Comparison of ENCODE assay signal across 7 cellular contexts in the genomic region with DNA sequence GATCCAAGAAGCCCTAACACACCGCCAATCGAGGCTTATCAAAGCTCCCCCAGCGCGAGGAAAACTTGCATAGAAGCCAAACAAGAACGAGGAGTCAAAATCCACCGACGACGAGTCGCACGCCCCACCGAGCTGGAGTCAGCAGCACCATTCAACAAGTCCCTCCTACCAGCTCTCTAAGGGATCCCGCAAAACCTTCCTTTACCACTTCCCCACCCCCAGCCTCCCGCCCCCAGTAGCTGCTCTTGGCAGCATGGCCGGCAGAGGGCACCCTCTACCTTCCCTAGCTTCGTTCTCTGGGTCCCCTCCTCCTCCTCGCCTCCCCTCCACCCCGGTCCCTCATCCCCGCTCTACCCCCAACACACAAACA. TPM values are rescaled to one million over a fixed set of nuclear protein-coding genes. Genes with fewer than 3 reads are reported as not detected.
DNase-seq lines count a peak whose midpoint lies in the region; FAIRE-seq and TF ChIP-seq lines count a peak whose summit lies in the region.

No MANE protein-coding gene starts in this region.

- H3K4me1 ChIP-seq in iPS DF 6.9 (ENCODE audit: control insufficient read depth, insufficient read depth, low read length) (peaks cover 1% of the 10 kb centered on the region; the same call in 1 of the 2 replicates), small intestine (ENCODE audit: control insufficient read depth in 2 of 2, insufficient read depth in 1 of 2, low read depth in 1 of 2, low read length in 1 of 2) (peaks cover 0 to 2% of the 10 kb centered on the region in 2 donors)

- H3K36me3 ChIP-seq in iPS DF 6.9 (ENCODE audit: control insufficient read depth, insufficient read depth, low read length), result no peaks in the 10 kb centered on the region
- no peaks in the 10 kb centered on the region for H3K36me3 ChIP-seq in small intestine (ENCODE audit: control insufficient read depth in 2 of 2, insufficient read depth in 2 of 2, low read length in 2 of 2)

- H3K4me3 ChIP-seq in GM12865 (ENCODE audit: low read depth, low read length) (no peak overlapping the region), astrocyte of the cerebellum (ENCODE audit: low read depth, low read length) (peak overlapping the region; percentile 85), iPS DF 6.9 (ENCODE audit: low read length) (peak overlapping the region; percentile 55; the same call in 1 of the 2 replicates), small intestine (ENCODE audit: low read depth in 1 of 2, low read length in 2 of 2) (no peak overlapping the region)

- H3K9me3 ChIP-seq in iPS DF 6.9 (ENCODE audit: control insufficient read depth, insufficient read depth, low read length) (no peaks in the 10 kb centered on the region), small intestine (ENCODE audit: control insufficient read depth, low read depth) (no peaks in the 10 kb centered on the region)

- peak; percentile 78 for DNase-seq in GM12865 (ENCODE audit: low read depth)
- peak; percentile 93 for DNase-seq in H4 (ENCODE audit: low spot score)
- DNase-seq in Kasumi-1 (lab: John Stamatoyannopoulos, UW), result peak; percentile 78 to 85
- DNase-seq in SW 1271 (lab: John Stamatoyannopoulos, UW), result peak; percentile 79 to 88
- DNase-seq in astrocyte of the cerebellum (ENCODE audit: low read depth), result peak; percentile 86
- no peak for DNase-seq in iPS DF 6.9 (ENCODE audit: low read depth, low spot score)
- peak; percentile 62 for DNase-seq in small intestine

- no peak overlapping the region for H3K27ac ChIP-seq in iPS DF 6.9 (ENCODE audit: low read length)
- H3K27ac ChIP-seq in small intestine (ENCODE audit: low read depth in 1 of 2, low read length in 1 of 2), result no peak overlapping the region

- no CpG with 5 or more reads among the region's 18 CpGs for WGBS in iPS DF 6.9 (ENCODE audit: insufficient coverage, insufficient read length)
- WGBS in small intestine, 3 donors, result 1 to 3% (median 1%) methylated on average over 17 to 18 of the region's 18 CpGs

- H3K27me3 ChIP-seq in iPS DF 6.9 (ENCODE audit: control insufficient read depth, insufficient read depth, low read length), result peaks cover 13% of the 10 kb centered on the region; the same call in 1 of the 2 replicates
- H3K27me3 ChIP-seq in small intestine (ENCODE audit: control insufficient read depth in 2 of 2, insufficient read depth in 2 of 2, low read length in 2 of 2), result peaks cover 3 to 17% of the 10 kb centered on the region in 2 donors

- TF ChIP-seq CTCF in GM12865 (IDR thresholded peaks at IDR 0.05; ENCODE audit: insufficient read depth, low read depth, low read length, missing control alignments) (peak; percentile 93), astrocyte of the cerebellum (IDR thresholded peaks at IDR 0.05; ENCODE audit: low read depth, low read length, missing control alignments) (peak; percentile 73)

- in situ Hi-C loops in astrocyte of the cerebellum (cut with HindIII; ENCODE audit: low sequenced_read_pairs), result loop anchor here (5.0 kb wide), 1 partner anchor 1623 kb away; no protein-coding TSS in a partner anchor

- no peak for FAIRE-seq in small intestine (lab: Jason Lieb, UNC)

RNA-seq across cellular contexts. Expression of a gene that starts 1.4 kb away (rescaled TPM):
- 10.6 and 16.1 TPM in 2 replicates for total RNA-seq in H4 (2014; rRNA removed; shearing (Covaris generic))
- under 1 TPM in 1 of 3 donors, not detected in 2; 0.15 TPM for polyA plus RNA-seq in small intestine

Comparison
In these comparisons a context has a peak if more than half of its experiments do, and no peak if none do; other contexts are left out.
1. H3K4me3 ChIP-seq: peak in astrocyte of the cerebellum (single experiment) and iPS DF 6.9 (single experiment); none in GM12865 (single experiment) and small intestine (0 of 2).